11 cellular contexts compared by ENCODE assay signal in genomic region chr3:51686056-51686455, GRCh38. TPM values are rescaled to one million over a fixed set of nuclear protein-coding genes. Genes with fewer than 3 reads are reported as not detected.
A peak's percentile ranks its signal among the peaks of the same experiment; 100 is the strongest.
DNase-seq lines count a peak whose midpoint lies in the region; ATAC-seq, FAIRE-seq and TF ChIP-seq lines count a peak whose summit lies in the region.
"Had no signal": no experiment of that assay in that cellular context is flagged by ENCODE, and none has a peak within 500 bp of the region (broad histone marks: within the 10 kb centered on the region; RNA-seq: fewer than 3 reads in every experiment).

No MANE protein-coding gene starts in this region.

- no peak overlapping the region for H3K4me2 ChIP-seq in keratinocyte (ENCODE audit: control insufficient read depth, extremely low read depth, insufficient read depth, low read depth, low read length)

- no peak for TF ChIP-seq CTCF in keratinocyte (optimal IDR thresholded peaks at IDR 0.05 in 1 of 3, IDR thresholded peaks at IDR 0.05 in 1 of 3, conservative IDR thresholded peaks at IDR 0.05 in 1 of 3; ENCODE audit: extremely low read depth in 1 of 3, insufficient read depth in 2 of 3, low read length in 3 of 3)

- H4K20me1 ChIP-seq in keratinocyte (ENCODE audit: control insufficient read depth, extremely low read depth, insufficient read depth, low read length): no peaks in the 10 kb centered on the region

- DNase-seq in T-helper 1 cell (no peak), keratinocyte (ENCODE audit: low read depth, low spot score) (no peak), GM12892 (ENCODE audit: insufficient read length) (no peak), aorta (no peak)
- DNase-seq: NCI-H1105 treated with DMSO at 0.1 percent for 48 hours had no signal

- peaks cover 49% of the 10 kb centered on the region for H3K36me3 Mint-ChIP-seq in T-helper 1 cell treated with Interleukin-12 subunit alpha and Interleukin-12 subunit beta and Interleukin-4 antibody, amounts not matched to agents 30 μg/mL and 1 μg/mL, for 36 hours (ENCODE audit: low read depth)
- H3K36me3 Mint-ChIP-seq in activated naive CD8-positive, alpha-beta T cell: peaks cover 10% of the 10 kb centered on the region
- H3K36me3 Mint-ChIP-seq in stimulated activated memory B cell treated with anti-CD40 and anti-IgM and Interleukin-4, amounts not matched to agents 10 μg/mL and 1 μg/mL and 100 μg/mL, for 72 hours: peaks cover 71% of the 10 kb centered on the region

- H3K4me3 Mint-ChIP-seq in T-helper 1 cell treated with Interleukin-12 subunit alpha and Interleukin-12 subunit beta and Interleukin-4 antibody, amounts not matched to agents 30 μg/mL and 1 μg/mL, for 36 hours: peak overlapping the region; percentile 81
- H3K4me3 Mint-ChIP-seq in activated naive CD8-positive, alpha-beta T cell: peak overlapping the region; percentile 71
- H3K4me3 Mint-ChIP-seq in stimulated activated memory B cell treated with anti-CD40 and anti-IgM and Interleukin-4, amounts not matched to agents 10 μg/mL and 1 μg/mL and 100 μg/mL, for 72 hours: peak overlapping the region; percentile 45

- H3K9me3 Mint-ChIP-seq in T-helper 1 cell treated with Interleukin-12 subunit alpha and Interleukin-12 subunit beta and Interleukin-4 antibody, amounts not matched to agents 30 μg/mL and 1 μg/mL, for 36 hours: no peaks in the 10 kb centered on the region
- no peaks in the 10 kb centered on the region for H3K9me3 Mint-ChIP-seq in activated naive CD8-positive, alpha-beta T cell (ENCODE audit: low read depth)
- H3K9me3 Mint-ChIP-seq in stimulated activated memory B cell treated with anti-CD40 and anti-IgM and Interleukin-4, amounts not matched to agents 10 μg/mL and 1 μg/mL and 100 μg/mL, for 72 hours: no peaks in the 10 kb centered on the region

- H3K27me3 Mint-ChIP-seq in T-helper 1 cell treated with Interleukin-12 subunit alpha and Interleukin-12 subunit beta and Interleukin-4 antibody, amounts not matched to agents 30 μg/mL and 1 μg/mL, for 36 hours (ENCODE audit: low read depth): no peaks in the 10 kb centered on the region
- no peaks in the 10 kb centered on the region for H3K27me3 Mint-ChIP-seq in activated naive CD8-positive, alpha-beta T cell
- no peaks in the 10 kb centered on the region for H3K27me3 Mint-ChIP-seq in stimulated activated memory B cell treated with anti-CD40 and anti-IgM and Interleukin-4, amounts not matched to agents 10 μg/mL and 1 μg/mL and 100 μg/mL, for 72 hours

- dilution Hi-C loops in keratinocyte (cut with MboI; ENCODE audit: extremely low pct_ligation_motif_present, low sequenced_read_pairs): no loop called here

- H3K9ac ChIP-seq in keratinocyte (ENCODE audit: control insufficient read depth, extremely low read depth, insufficient read depth, low read length): peak overlapping the region; percentile 10

- no peak for TF ChIP-seq POLR2A in GM12892 (IDR thresholded peaks at IDR 0.05; ENCODE audit: low read depth, low read length)

- no peaks in the 10 kb centered on the region for H3K27me3 ChIP-seq in keratinocyte (ENCODE audit: control insufficient read depth, extremely low read depth, insufficient read depth, low read length)
- H3K27me3 ChIP-seq in aorta (ENCODE audit: control insufficient read depth in 1 of 2, insufficient read depth in 2 of 2, low read length in 1 of 2): no peaks in the 10 kb centered on the region

- H3K4me1 ChIP-seq in keratinocyte (ENCODE audit: control insufficient read depth, extremely low read depth, insufficient read depth, low read length) (peaks cover 43% of the 10 kb centered on the region), aorta (ENCODE audit: control insufficient read depth in 1 of 2, insufficient read depth in 2 of 2, low read length in 2 of 2) (no peaks in the 10 kb centered on the region)

- peaks cover 73% of the 10 kb centered on the region for H3K4me1 Mint-ChIP-seq in T-helper 1 cell treated with Interleukin-12 subunit alpha and Interleukin-12 subunit beta and Interleukin-4 antibody, amounts not matched to agents 30 μg/mL and 1 μg/mL, for 36 hours (ENCODE audit: low read depth)
- H3K4me1 Mint-ChIP-seq in activated naive CD8-positive, alpha-beta T cell (ENCODE audit: low read depth): peaks cover 82% of the 10 kb centered on the region
- H3K4me1 Mint-ChIP-seq in stimulated activated memory B cell treated with anti-CD40 and anti-IgM and Interleukin-4, amounts not matched to agents 10 μg/mL and 1 μg/mL and 100 μg/mL, for 72 hours: peaks cover 60% of the 10 kb centered on the region

- H3K4me3 ChIP-seq in keratinocyte (ENCODE audit: control insufficient read depth in 2 of 3, extremely low read depth in 1 of 3, insufficient read depth in 2 of 3, low read depth in 1 of 3, low read length in 3 of 3) (no peak overlapping the region), aorta (ENCODE audit: low read length in 2 of 2) (no peak overlapping the region)

- H2AFZ ChIP-seq in keratinocyte (ENCODE audit: control insufficient read depth, low read length): no peak overlapping the region

- H3K27ac Mint-ChIP-seq in T-helper 1 cell treated with Interleukin-12 subunit alpha and Interleukin-12 subunit beta and Interleukin-4 antibody, amounts not matched to agents 30 μg/mL and 1 μg/mL, for 36 hours: peak overlapping the region; percentile 95
- H3K27ac Mint-ChIP-seq in activated naive CD8-positive, alpha-beta T cell: peak overlapping the region; percentile 91
- H3K27ac Mint-ChIP-seq in stimulated activated memory B cell treated with anti-CD40 and anti-IgM and Interleukin-4, amounts not matched to agents 10 μg/mL and 1 μg/mL and 100 μg/mL, for 72 hours: peak overlapping the region; percentile 79

- H3K27ac ChIP-seq in keratinocyte (ENCODE audit: control insufficient read depth, insufficient read depth, low read length) (peak overlapping the region; percentile 39), aorta (ENCODE audit: low read depth in 1 of 2, low read length in 2 of 2) (no peak overlapping the region)
- H3K27ac ChIP-seq: 22Rv1 had no signal

- H3K36me3 ChIP-seq in keratinocyte (ENCODE audit: control insufficient read depth in 2 of 2, extremely low read depth in 1 of 2, insufficient read depth in 2 of 2, low read length in 2 of 2) (peaks cover 15 to 32% of the 10 kb centered on the region in 2 experiments), aorta (ENCODE audit: control insufficient read depth in 1 of 2, insufficient read depth in 2 of 2, low read length in 1 of 2) (no peaks in the 10 kb centered on the region)

- H3K9me3 ChIP-seq in keratinocyte (ENCODE audit: control insufficient read depth, low read depth, low read length): no peaks in the 10 kb centered on the region
- no peaks in the 10 kb centered on the region for H3K9me3 ChIP-seq in aorta (ENCODE audit: control insufficient read depth, low read length)

- intact Hi-C loops in aorta (cut with DNase I): no loop called here

- FAIRE-seq in keratinocyte (lab: Jason Lieb, UNC): no peak
- no peak for FAIRE-seq in GM12892 (lab: Jason Lieb, UNC)

- WGBS in aorta, 2 donors: 93 to 97% methylated on average over 4 of the region's 4 CpGs

- no peak for ATAC-seq in stimulated activated memory B cell treated with anti-CD40 and anti-IgM and Interleukin-4, amounts not matched to agents 10 μg/mL and 1 μg/mL and 100 μg/mL, for 72 hours
- ATAC-seq in GM18498 (IDR thresholded peaks at IDR 0.05; ENCODE audit: unreplicated experiment) (no peak), aorta (ENCODE audit: low FRiP score) (no peak)

- no peaks in the 10 kb centered on the region for H3K79me2 ChIP-seq in keratinocyte (ENCODE audit: control insufficient read depth, insufficient read depth, low read length)

- peaks cover 3% of the 10 kb centered on the region for H3K9me1 ChIP-seq in keratinocyte (ENCODE audit: control insufficient read depth, extremely low read depth, insufficient read depth, low read length)

RNA-seq across cellular contexts. Expression of gene TEX264, which starts 15.0 kb away (rescaled TPM):
- polyA plus RNA-seq in keratinocyte: 35.8 to 52.3 TPM (median 49.7 TPM) in 3 replicates
- 11.5 TPM for polyA plus RNA-seq in keratinocyte (2011; ENCODE audit: low read depth)
- polyA plus RNA-seq in keratinocyte (2011; cell fraction: cytosol; rRNA removed): 33.1 and 48.3 TPM in 2 replicates
- 52.0 and 59.8 TPM in 2 replicates for polyA plus RNA-seq in keratinocyte (2011; cell fraction: nucleus; rRNA removed)
- 37.7 and 40.4 TPM in 2 replicates for polyA plus RNA-seq in keratinocyte (2012; ENCODE audit: low replicate concordance)
- 41.1 to 71.2 TPM (median 63.0 TPM) in 3 replicates for polyA minus RNA-seq in keratinocyte
- 47.2 TPM for polyA minus RNA-seq in keratinocyte (2011; cell fraction: cytosol; rRNA and poly(A)+ RNA removed)
- polyA minus RNA-seq in keratinocyte (2011; cell fraction: nucleus; rRNA and poly(A)+ RNA removed): 26.6 and 31.4 TPM in 2 replicates
- 23.9 TPM for polyA plus RNA-seq in GM12892 (2012; ENCODE audit: missing spikeins)
- total RNA-seq in aorta: 10 to 100 TPM; 18.2 to 26.0 TPM
- 10 to 100 TPM; 25.0 to 40.7 TPM for polyA plus RNA-seq in aorta

RNA-seq across cellular contexts. Expression of gene GRM2, which starts 20.8 kb away (rescaled TPM):
- 0.03 to 0.07 TPM (median 0.04 TPM) in 3 replicates for polyA plus RNA-seq in keratinocyte
- 0.14 TPM for polyA plus RNA-seq in keratinocyte (2011; ENCODE audit: low read depth)
- 0.06 TPM in 1 of 2 replicates, not detected in the other for polyA plus RNA-seq in keratinocyte (2011; cell fraction: cytosol; rRNA removed)
- polyA plus RNA-seq in keratinocyte (2011; cell fraction: nucleus; rRNA removed): 0.14 and 0.31 TPM in 2 replicates
- 0.06 and 0.24 TPM in 2 replicates for polyA plus RNA-seq in keratinocyte (2012; ENCODE audit: low replicate concordance)
- polyA minus RNA-seq in keratinocyte: 0.03 to 0.23 TPM in 2 of 3 replicates, not detected in the other
- polyA minus RNA-seq in keratinocyte (2011; cell fraction: cytosol; rRNA and poly(A)+ RNA removed): not detected
- polyA minus RNA-seq in keratinocyte (2011; cell fraction: nucleus; rRNA and poly(A)+ RNA removed): 0.11 and 0.62 TPM in 2 replicates
- 0.51 TPM for polyA plus RNA-seq in GM12892 (2012; ENCODE audit: missing spikeins)
- under 1 TPM; 0.52 to 0.87 TPM for total RNA-seq in aorta
- under 1 TPM in 1 of 2 donors, not detected in 1; 0.18 TPM for polyA plus RNA-seq in aorta
- total RNA-seq: fibroblast of villous mesenchyme had no signal
